ENCODE assay signal across 8 cellular contexts in the genomic region with DNA sequence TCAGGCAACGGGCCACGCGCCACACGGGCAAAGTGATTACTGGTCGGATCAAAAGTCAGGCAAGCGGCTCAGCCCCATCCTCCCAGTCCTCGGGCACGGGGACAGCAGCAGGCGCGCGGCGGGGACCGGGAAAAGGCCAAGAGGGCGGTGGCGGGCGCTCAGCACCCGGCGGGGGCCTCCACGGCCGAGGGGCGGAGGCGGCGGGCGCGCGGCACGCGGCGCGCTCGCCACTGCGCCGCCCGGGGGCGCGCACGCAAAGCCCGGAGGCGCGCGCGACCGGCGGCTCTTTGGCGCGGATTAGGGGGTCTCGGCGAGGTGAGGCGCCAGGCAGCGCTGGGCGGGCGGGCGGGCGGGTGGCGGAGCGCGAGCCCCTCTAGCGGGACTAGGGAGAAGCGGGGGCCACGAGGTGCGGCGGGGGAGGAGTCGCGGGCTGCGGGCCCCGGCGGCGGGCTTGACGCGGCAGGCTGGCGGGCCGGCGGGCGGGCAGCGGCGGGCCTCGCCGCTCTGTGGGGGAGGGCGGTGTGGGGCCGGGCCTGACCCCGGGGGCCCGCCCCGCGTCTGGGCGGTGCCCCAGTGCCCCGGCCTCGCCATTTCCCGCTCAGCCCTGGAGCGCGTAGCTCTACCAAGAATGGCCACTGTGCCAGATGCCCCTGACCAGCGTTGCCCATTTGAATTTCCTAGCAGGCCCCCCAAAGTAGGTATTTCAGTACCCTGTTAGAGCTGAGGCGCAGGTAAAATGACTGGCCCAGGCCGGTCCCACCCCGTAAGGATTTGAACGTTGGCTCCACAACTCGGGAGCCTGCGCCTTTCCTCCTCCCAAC. TPM values are rescaled to one million over a fixed set of nuclear protein-coding genes. Genes with fewer than 3 reads are reported as not detected.
DNase-seq lines count a peak whose midpoint lies in the region; ATAC-seq lines count a peak whose summit lies in the region.

A gene (minus strand): TSS at position 202 of the 821 bp plus-strand sequence. CDS start 537 bp downstream, outside the sequence.
A gene with protein sequence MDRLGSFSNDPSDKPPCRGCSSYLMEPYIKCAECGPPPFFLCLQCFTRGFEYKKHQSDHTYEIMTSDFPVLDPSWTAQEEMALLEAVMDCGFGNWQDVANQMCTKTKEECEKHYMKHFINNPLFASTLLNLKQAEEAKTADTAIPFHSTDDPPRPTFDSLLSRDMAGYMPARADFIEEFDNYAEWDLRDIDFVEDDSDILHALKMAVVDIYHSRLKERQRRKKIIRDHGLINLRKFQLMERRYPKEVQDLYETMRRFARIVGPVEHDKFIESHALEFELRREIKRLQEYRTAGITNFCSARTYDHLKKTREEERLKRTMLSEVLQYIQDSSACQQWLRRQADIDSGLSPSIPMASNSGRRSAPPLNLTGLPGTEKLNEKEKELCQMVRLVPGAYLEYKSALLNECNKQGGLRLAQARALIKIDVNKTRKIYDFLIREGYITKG (plus strand): TSS at position 252 of the 821 bp plus-strand sequence. CDS start 4,480 bp downstream, outside the sequence.

- in situ Hi-C loops in ACHN (cut with HindIII; ENCODE audit: low pct_ligation_motif_present, low pct_unique_long_range_greater_than_20kb, low sequenced_read_pairs) = no loop called here

- DNase-seq in ACHN (peak; percentile 91), NCI-H2227 treated with DMSO at 0.1 percent for 48 hours (lab: John Stamatoyannopoulos, UW) (peak; percentile 85), cerebellum (ENCODE audit: low spot score) (peak; percentile 89), kidney glomerular epithelial cell (lab: John Stamatoyannopoulos, UW) (peak; percentile 57)
- peak; percentile 83 for DNase-seq in activated CD4-positive, CD25-positive, alpha-beta regulatory T cell treated with anti-CD3 and anti-CD28 coated beads, Interleukin-2, amount 50 U/mL, for 72 hours
- DNase-seq in stimulated activated CD4-positive, alpha-beta T cell treated with anti-CD3 and anti-CD28 coated beads, Interleukin-15, amount 100 ng/mL, for 48 hours (ENCODE audit: low read depth in 2 of 2) = peak; percentile 64 to 74

- ATAC-seq in GM18868 (IDR thresholded peaks at IDR 0.05; ENCODE audit: unreplicated experiment) (peak; percentile 85), HG03103 (IDR thresholded peaks at IDR 0.05; ENCODE audit: low read depth, unreplicated experiment) (peak; percentile 70)

RNA-seq across cellular contexts. Expression of the first gene that starts in this region (rescaled TPM):
- total RNA-seq in cerebellum = 97.1 TPM

RNA-seq across cellular contexts. Expression of the second gene that starts in this region (rescaled TPM):
- 34.8 TPM for total RNA-seq in cerebellum

Comparison
In these comparisons a context has a peak if more than half of its experiments do, and no peak if none do; other contexts are left out.
1. Peak in every context shown above with its lines: DNase-seq and ATAC-seq.